8 cellular contexts compared by ENCODE assay signal in the genomic region with DNA sequence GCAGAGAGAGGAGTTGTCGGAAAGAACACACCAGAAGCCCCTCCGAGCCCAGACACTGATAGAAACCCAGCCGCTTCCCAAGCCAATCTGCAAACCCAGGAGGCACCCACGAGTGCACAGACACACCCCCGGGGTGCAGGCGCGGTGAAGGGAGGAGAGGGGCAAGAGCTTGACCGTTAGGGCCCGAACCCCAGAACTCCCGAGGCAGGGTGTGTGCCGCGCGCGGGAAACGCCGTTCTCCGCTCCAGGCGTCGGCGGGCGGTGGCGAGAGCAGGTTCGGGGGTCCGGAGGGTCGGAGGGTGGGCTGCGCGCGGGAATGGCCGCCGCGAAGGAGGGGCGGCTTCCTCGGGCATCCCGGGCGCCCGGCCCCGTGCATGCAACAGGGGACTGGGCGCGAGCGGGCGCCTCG. TPM values are rescaled to one million over a fixed set of nuclear protein-coding genes. Genes with fewer than 3 reads are reported as not detected.
A peak's percentile ranks its signal among the peaks of the same experiment; 100 is the strongest.
DNase-seq lines count a peak whose midpoint lies in the region; FAIRE-seq and TF ChIP-seq lines count a peak whose summit lies in the region.

No MANE protein-coding gene starts in this region.

- in situ Hi-C loops in astrocyte of the cerebellum (cut with HindIII; ENCODE audit: low sequenced_read_pairs): no loop called here

- H3K4me1 ChIP-seq in tibial artery: peaks cover 0 to 14% (median 13%) of the 10 kb centered on the region in 4 donors

- H3K4me3 ChIP-seq in astrocyte of the cerebellum (ENCODE audit: low read depth, low read length): peak overlapping the region; percentile 44
- peak overlapping the region; percentile 37 for H3K4me3 ChIP-seq in kidney epithelial cell (ENCODE audit: low read depth, low read length)
- H3K4me3 ChIP-seq in tibial artery: peak overlapping the region; percentile 39 to 60

- H3K9me3 ChIP-seq in tibial artery: peaks cover 0 to 4% (median 0%) of the 10 kb centered on the region in 3 donors

- H3K27ac ChIP-seq in C4-2B (peak overlapping the region; percentile 72; the same call in 1 of the 2 replicates), tibial artery (no peak overlapping the region)

- DNase-seq in HCEC 1CT: peak; percentile 22
- no peak for DNase-seq in astrocyte of the cerebellum (ENCODE audit: low read depth)
- no peak for DNase-seq in kidney epithelial cell (ENCODE audit: low read depth)
- DNase-seq in tibial artery: no peak
- DNase-seq in NCI-H510A treated with DMSO at 0.1 percent for 48 hours (lab: John Stamatoyannopoulos, UW): no peak
- no peak for DNase-seq in RCC 7860 (ENCODE audit: low spot score)
- no peak for DNase-seq in NCI-H2171 (lab: John Stamatoyannopoulos, UW)

- intact Hi-C loops in tibial artery (cut with DNase I; ENCODE audit: low total_unique reads): no loop called here

- no peak for TF ChIP-seq CTCF in C4-2B (conservative IDR thresholded peaks at IDR 0.05)
- no peak for TF ChIP-seq CTCF in astrocyte of the cerebellum (IDR thresholded peaks at IDR 0.05; ENCODE audit: low read depth, low read length, missing control alignments)
- TF ChIP-seq CTCF in kidney epithelial cell (IDR thresholded peaks at IDR 0.05; ENCODE audit: insufficient read depth, low read length, poor library complexity, severe bottlenecking): no peak
- no peak for TF ChIP-seq CTCF in tibial artery (IDR thresholded peaks at IDR 0.05)

- H3K36me3 ChIP-seq in kidney epithelial cell (ENCODE audit: control insufficient read depth, insufficient read depth, low read length) (no peaks in the 10 kb centered on the region), tibial artery (no peaks in the 10 kb centered on the region)

- FAIRE-seq in RCC 7860 (lab: Jason Lieb, UNC): no peak

- H3K27me3 ChIP-seq in kidney epithelial cell (ENCODE audit: control insufficient read depth, insufficient read depth, low read length) (peaks cover 16% of the 10 kb centered on the region), tibial artery (peaks cover 0 to 61% of the 10 kb centered on the region in 2 donors)

RNA-seq across cellular contexts. Expression of gene ELOVL2, which starts 0.5 kb away (rescaled TPM):
- 0.27 and 0.84 TPM in 2 replicates for total RNA-seq in kidney epithelial cell

RNA-seq across cellular contexts. Expression of gene SMIM13, which starts 50.1 kb away (rescaled TPM):
- 15.6 and 18.5 TPM in 2 replicates for total RNA-seq in kidney epithelial cell
